15 cellular contexts compared by ENCODE assay signal in the genomic region with DNA sequence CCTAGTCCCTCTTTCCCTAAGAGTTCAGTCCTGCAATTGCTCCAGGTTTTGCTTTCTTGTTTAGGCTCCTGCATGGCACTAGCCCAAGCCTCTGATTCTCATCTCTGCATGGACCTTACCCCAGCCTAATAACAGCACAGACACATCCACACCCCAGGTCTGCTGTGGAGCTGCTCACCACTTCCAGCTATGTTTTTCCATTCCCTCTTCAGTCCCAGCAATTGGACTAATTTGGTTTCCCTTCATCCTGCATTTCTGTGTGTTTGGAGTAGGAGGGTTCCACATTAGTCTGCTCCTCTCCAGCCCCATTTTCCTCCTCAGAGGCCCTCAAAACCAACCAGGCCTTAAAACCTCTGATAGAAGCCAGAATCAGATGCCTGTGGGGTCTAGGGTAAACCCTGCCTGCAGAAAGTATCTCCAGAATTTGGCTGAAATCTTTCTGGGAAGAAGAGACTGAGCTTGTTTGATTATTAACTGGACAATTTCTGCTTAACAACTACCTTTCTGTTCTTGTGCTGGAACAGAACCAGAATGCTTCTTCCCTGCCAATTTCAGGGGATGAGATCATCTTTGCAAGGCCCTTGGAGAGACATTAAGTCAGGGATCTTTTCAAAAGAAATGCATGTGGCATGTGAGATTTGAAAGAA.
A peak's percentile ranks its signal among the peaks of the same experiment; 100 is the strongest.
DNase-seq lines count a peak whose midpoint lies in the region; ATAC-seq, FAIRE-seq and TF ChIP-seq lines count a peak whose summit lies in the region.
"Had no signal": no experiment of that assay in that cellular context is flagged by ENCODE, and none has a peak within 500 bp of the region (broad histone marks: within the 10 kb centered on the region; RNA-seq: fewer than 3 reads in every experiment).

No MANE protein-coding gene starts in this region.

- H3K4me3 Mint-ChIP-seq in mesothelial cell of epicardium = no peak overlapping the region
- H3K4me3 Mint-ChIP-seq: activated CD4-positive, alpha-beta memory T cell treated with anti-CD3 and anti-CD28 coated beads, Interleukin-2, amount 10 ng/mL, durations not matched to agents 7 days and 5 days; activated naive CD4-positive, alpha-beta T cell treated with anti-CD3 and anti-CD28 coated beads, Interleukin-2, amount 10 ng/mL, durations not matched to agents 7 days and 5 days; GM23338; IgD-negative memory B cell; naive thymus-derived CD8-positive, alpha-beta T cell; stimulated activated effector memory CD8-positive, alpha-beta T cell treated with anti-CD3 and anti-CD28 coated beads, Interleukin-12 subunit alpha, Interleukin-12 subunit beta, amount 100 ng/mL, for 72 hours had no signal

- H3K9me3 ChIP-seq in left ventricle myocardium inferior (replicated peaks) (no peaks in the 10 kb centered on the region), small intestine (ENCODE audit: control insufficient read depth, low read depth) (no peaks in the 10 kb centered on the region)

- H3K27me3 ChIP-seq in left ventricle myocardium inferior (ENCODE audit: low read depth) (no peaks in the 10 kb centered on the region), small intestine (ENCODE audit: control insufficient read depth in 2 of 2, insufficient read depth in 2 of 2, low read length in 2 of 2) (no peaks in the 10 kb centered on the region)

- no peak overlapping the region for H3K27ac Mint-ChIP-seq in mesothelial cell of epicardium
- H3K27ac Mint-ChIP-seq: activated CD4-positive, alpha-beta memory T cell treated with anti-CD3 and anti-CD28 coated beads, Interleukin-2, amount 10 ng/mL, durations not matched to agents 7 days and 5 days; activated naive CD4-positive, alpha-beta T cell treated with anti-CD3 and anti-CD28 coated beads, Interleukin-2, amount 10 ng/mL, durations not matched to agents 7 days and 5 days; GM23338; IgD-negative memory B cell; naive thymus-derived CD8-positive, alpha-beta T cell; stimulated activated effector memory CD8-positive, alpha-beta T cell treated with anti-CD3 and anti-CD28 coated beads, Interleukin-12 subunit alpha, Interleukin-12 subunit beta, amount 100 ng/mL, for 72 hours had no signal

- no peaks in the 10 kb centered on the region for H3K36me3 ChIP-seq in left ventricle myocardium inferior
- no peaks in the 10 kb centered on the region for H3K36me3 ChIP-seq in small intestine (ENCODE audit: control insufficient read depth in 2 of 2, insufficient read depth in 2 of 2, low read length in 2 of 2)

- DNase-seq in HT1080 (ENCODE audit: low read depth) (peak; percentile 33), astrocyte of the hippocampus (ENCODE audit: low read depth, low spot score) (peak; percentile 79), left ventricle myocardium inferior (no peak), small intestine (peak; percentile 20), iPS-NIHi7 (ENCODE audit: extremely low spot score) (no peak), mesothelial cell of epicardium (ENCODE audit: low spot score in 2 of 2, unreplicated experiment in 2 of 2) (no peak)
- DNase-seq: activated CD4-positive, alpha-beta memory T cell treated with anti-CD3 and anti-CD28 coated beads, Interleukin-2, amount 10 ng/mL, durations not matched to agents 7 days and 5 days; activated naive CD4-positive, alpha-beta T cell treated with anti-CD3 and anti-CD28 coated beads, Interleukin-2, amount 10 ng/mL, durations not matched to agents 7 days and 5 days; naive thymus-derived CD8-positive, alpha-beta T cell; NCI-H2029; T-helper 1 cell had no signal

- ATAC-seq in HG02884 (IDR thresholded peaks at IDR 0.05; ENCODE audit: unreplicated experiment) = no peak
- ATAC-seq: GM23338; naive thymus-derived CD8-positive, alpha-beta T cell; stimulated activated effector memory CD8-positive, alpha-beta T cell treated with anti-CD3 and anti-CD28 coated beads, Interleukin-12 subunit alpha, Interleukin-12 subunit beta, amount 100 ng/mL, for 72 hours had no signal

- TF ChIP-seq CTCF in left ventricle myocardium inferior (IDR thresholded peaks at IDR 0.05; ENCODE audit: borderline replicate concordance) (no peak), mesothelial cell of epicardium (IDR thresholded peaks at IDR 0.05; ENCODE audit: unreplicated experiment) (no peak)

- intact Hi-C loops in left ventricle myocardium inferior (cut with micrococcal nuclease) = no loop called here

- H3K4me1 ChIP-seq in left ventricle myocardium inferior (peaks cover 15% of the 10 kb centered on the region), small intestine (ENCODE audit: control insufficient read depth in 2 of 2, insufficient read depth in 1 of 2, low read depth in 1 of 2, low read length in 1 of 2) (no peaks in the 10 kb centered on the region)

- peaks cover 4% of the 10 kb centered on the region for H3K4me1 Mint-ChIP-seq in mesothelial cell of epicardium
- H3K4me1 Mint-ChIP-seq: activated CD4-positive, alpha-beta memory T cell treated with anti-CD3 and anti-CD28 coated beads, Interleukin-2, amount 10 ng/mL, durations not matched to agents 7 days and 5 days; activated naive CD4-positive, alpha-beta T cell treated with anti-CD3 and anti-CD28 coated beads, Interleukin-2, amount 10 ng/mL, durations not matched to agents 7 days and 5 days; GM23338; IgD-negative memory B cell; naive thymus-derived CD8-positive, alpha-beta T cell; stimulated activated effector memory CD8-positive, alpha-beta T cell treated with anti-CD3 and anti-CD28 coated beads, Interleukin-12 subunit alpha, Interleukin-12 subunit beta, amount 100 ng/mL, for 72 hours had no signal

- H3K27ac ChIP-seq in left ventricle myocardium inferior (replicated peaks) = peak overlapping the region; percentile 46
- H3K27ac ChIP-seq in small intestine (ENCODE audit: low read depth in 1 of 2, low read length in 1 of 2) = no peak overlapping the region

- H3K9me3 Mint-ChIP-seq in mesothelial cell of epicardium = no peaks in the 10 kb centered on the region
- H3K9me3 Mint-ChIP-seq: activated CD4-positive, alpha-beta memory T cell treated with anti-CD3 and anti-CD28 coated beads, Interleukin-2, amount 10 ng/mL, durations not matched to agents 7 days and 5 days; activated naive CD4-positive, alpha-beta T cell treated with anti-CD3 and anti-CD28 coated beads, Interleukin-2, amount 10 ng/mL, durations not matched to agents 7 days and 5 days; GM23338; IgD-negative memory B cell; naive thymus-derived CD8-positive, alpha-beta T cell; stimulated activated effector memory CD8-positive, alpha-beta T cell treated with anti-CD3 and anti-CD28 coated beads, Interleukin-12 subunit alpha, Interleukin-12 subunit beta, amount 100 ng/mL, for 72 hours had no signal

- no peaks in the 10 kb centered on the region for H3K36me3 Mint-ChIP-seq in mesothelial cell of epicardium
- H3K36me3 Mint-ChIP-seq: activated naive CD4-positive, alpha-beta T cell treated with anti-CD3 and anti-CD28 coated beads, Interleukin-2, amount 10 ng/mL, durations not matched to agents 7 days and 5 days; IgD-negative memory B cell; naive thymus-derived CD8-positive, alpha-beta T cell; stimulated activated effector memory CD8-positive, alpha-beta T cell treated with anti-CD3 and anti-CD28 coated beads, Interleukin-12 subunit alpha, Interleukin-12 subunit beta, amount 100 ng/mL, for 72 hours had no signal

- FAIRE-seq in small intestine (lab: Jason Lieb, UNC) = no peak

- no peaks in the 10 kb centered on the region for H3K27me3 Mint-ChIP-seq in mesothelial cell of epicardium (ENCODE audit: low read depth)

- H3K4me3 ChIP-seq in left ventricle myocardium inferior = no peak overlapping the region
- no peak overlapping the region for H3K4me3 ChIP-seq in small intestine (ENCODE audit: low read depth in 1 of 2, low read length in 2 of 2)
- H3K4me3 ChIP-seq: GM23338 had no signal

Comparison
In these comparisons a context has a peak if more than half of its experiments do, and no peak if none do; other contexts are left out.
1. DNase-seq: peak in HT1080 (single experiment), astrocyte of the hippocampus (single experiment) and small intestine (single experiment); none in left ventricle myocardium inferior (single experiment), iPS-NIHi7 (single experiment) and mesothelial cell of epicardium (0 of 2).